Comparison of ENCODE assay signal across 8 cellular contexts in the genomic region with DNA sequence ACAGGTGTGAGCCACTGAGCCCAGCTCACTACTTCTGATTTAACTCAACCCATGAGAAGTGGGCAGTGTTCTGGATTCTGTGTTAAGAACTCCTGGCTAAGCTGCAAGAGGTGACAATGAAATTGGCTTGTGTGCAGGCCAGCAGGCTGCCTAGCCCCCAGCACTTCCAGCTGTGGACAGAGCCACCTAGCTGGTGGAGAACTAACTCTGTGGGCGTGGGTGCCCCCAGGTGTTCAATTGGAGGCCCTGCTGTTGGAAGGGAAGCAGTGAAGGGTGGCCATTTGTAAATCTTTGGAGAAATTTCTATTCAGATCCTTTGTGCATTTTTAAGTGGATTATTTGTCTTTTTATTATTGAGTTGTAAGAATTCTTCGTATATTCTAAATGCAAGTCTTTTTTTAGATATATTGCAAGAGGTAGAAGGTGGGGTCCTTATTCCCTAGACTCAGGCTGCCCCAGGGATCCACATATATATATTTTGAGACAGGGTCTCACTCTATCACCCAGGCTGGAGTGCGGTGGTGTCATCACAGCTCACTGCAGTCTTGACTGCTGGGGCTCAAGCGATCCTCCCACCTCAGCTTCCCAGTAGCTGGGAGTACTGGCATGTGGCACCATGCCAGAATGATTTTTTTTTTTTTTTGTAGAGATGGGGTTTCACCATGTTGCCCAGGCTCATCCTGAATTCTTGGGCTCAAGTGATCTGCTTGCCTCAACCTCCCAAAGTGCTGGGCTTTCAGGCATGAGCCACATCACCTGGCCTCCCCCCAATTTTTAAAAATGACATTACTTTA. TPM values are rescaled to one million over a fixed set of nuclear protein-coding genes. Genes with fewer than 3 reads are reported as not detected.
DNase-seq lines count a peak whose midpoint lies in the region; TF ChIP-seq lines count a peak whose summit lies in the region.

No MANE protein-coding gene starts in this region.

- DNase-seq in activated effector memory CD4-positive, alpha-beta T cell treated with anti-CD3 and anti-CD28 coated beads, Interleukin-2, amount 50 U/mL, for 16 hours = peak; percentile 65
- DNase-seq in activated effector memory CD4-positive, alpha-beta T cell treated with Interleukin-2 at 50 U/mL for 16 hours = no peak
- DNase-seq in NCI-H1092 treated with DMSO at 0.1 percent for 48 hours (lab: John Stamatoyannopoulos, UW) (peak; percentile 25), fibroblast of villous mesenchyme (ENCODE audit: low read depth) (peak; percentile 58), epidermal melanocyte (ENCODE audit: insufficient read length, low spot score) (no peak), OCI-M2 (lab: John Stamatoyannopoulos, UW; ENCODE audit: unreplicated experiment) (no peak)
- DNase-seq in stimulated activated CD8-positive, alpha-beta memory T cell treated with anti-CD3 and anti-CD28 coated beads, Interleukin-4, amount 100 ng/mL, for 24 hours (ENCODE audit: low read depth) = peak; percentile 21

- TF ChIP-seq CTCF in VCaP (conservative IDR thresholded peaks at IDR 0.05) (peak; percentile 78), fibroblast of villous mesenchyme (IDR thresholded peaks at IDR 0.05; ENCODE audit: insufficient read depth, low read depth, low read length) (peak; percentile 69)

- no peak overlapping the region for H3K27ac ChIP-seq in VCaP

- no peak overlapping the region for H3K4me3 ChIP-seq in fibroblast of villous mesenchyme (ENCODE audit: low read depth, low read length)

RNA-seq across cellular contexts. Expression of a gene that starts 7.2 kb away (rescaled TPM):
- 0.43 and 1.6 TPM in 2 replicates for total RNA-seq in fibroblast of villous mesenchyme

RNA-seq across cellular contexts. Expression of a gene that starts 31.6 kb away (rescaled TPM):
- total RNA-seq in fibroblast of villous mesenchyme = 2.6 and 11.0 TPM in 2 replicates

RNA-seq across cellular contexts. Expression of a gene that starts 35.2 kb away (rescaled TPM):
- 7.4 and 7.8 TPM in 2 replicates for total RNA-seq in fibroblast of villous mesenchyme

RNA-seq across cellular contexts. Expression of a gene that starts 50.3 kb away (rescaled TPM):
- 33.7 and 47.4 TPM in 2 replicates for total RNA-seq in fibroblast of villous mesenchyme

Comparison
In these comparisons a context has a peak if more than half of its experiments do, and no peak if none do; other contexts are left out.
1. DNase-seq: peak in activated effector memory CD4-positive, alpha-beta T cell treated with anti-CD3 and anti-CD28 coated beads, Interleukin-2, amount 50 U/mL, for 16 hours (single experiment), NCI-H1092 treated with DMSO at 0.1 percent for 48 hours (single experiment), fibroblast of villous mesenchyme (single experiment) and stimulated activated CD8-positive, alpha-beta memory T cell treated with anti-CD3 and anti-CD28 coated beads, Interleukin-4, amount 100 ng/mL, for 24 hours (single experiment); none in activated effector memory CD4-positive, alpha-beta T cell treated with Interleukin-2 at 50 U/mL for 16 hours (single experiment), epidermal melanocyte (single experiment) and OCI-M2 (single experiment).